29 cellular contexts compared by ENCODE assay signal in genomic region chr11:28481673-28482480, GRCh38.
"Had no signal": no experiment of that assay in that cellular context is flagged by ENCODE, and none has a peak within 500 bp of the region (broad histone marks: within the 10 kb centered on the region; RNA-seq: fewer than 3 reads in every experiment).

No MANE protein-coding gene starts in this region.

- H3K9me3 ChIP-seq: adrenal gland, gastroesophageal sphincter, psoas muscle, right atrium auricular region, suprapubic skin, tibial artery had no signal

- DNase-seq: activated CD4-positive, alpha-beta T cell treated with anti-CD3 and anti-CD28 coated beads for 4 hours; activated CD4-positive, alpha-beta T cell treated with anti-CD3 and anti-CD28 coated beads, Interleukin-2, amount 50 U/mL, for 4 hours; activated effector memory CD4-positive, alpha-beta T cell treated with anti-CD3 and anti-CD28 coated beads, Interleukin-2, amount 50 U/mL, for 16 hours; activated naive CD4-positive, alpha-beta T cell treated with anti-CD3 and anti-CD28 coated beads for 36 hours; activated naive CD8-positive, alpha-beta T cell treated with anti-CD3 and anti-CD28 coated beads for 36 hours; adrenal gland; aorta; dorsolateral prefrontal cortex; effector memory CD4-positive, alpha-beta T cell; erythroblast; hippocampal formation; left cardiac atrium; mammary epithelial cell; naive B cell; nephron progenitor cell; occipital lobe; psoas muscle; stimulated activated CD4-positive, alpha-beta T cell treated with anti-CD3 and anti-CD28 coated beads, Interleukin-15, amount 100 ng/mL, for 24 hours; stimulated activated CD4-positive, alpha-beta T cell treated with anti-CD3 and anti-CD28 coated beads, Interleukin-2, amount 100 ng/mL, for 24 hours; stimulated activated naive B cell treated with anti-CD40 and anti-IgM and Interleukin-4, amounts not matched to agents 10 μg/mL and 1 μg/mL and 100 μg/mL, for 72 hours; tibial artery had no signal

- H3K27ac ChIP-seq: adrenal gland, coronary artery, dorsolateral prefrontal cortex, gastroesophageal sphincter, parathyroid adenoma, psoas muscle, right atrium auricular region, suprapubic skin, tibial artery had no signal

- H3K4me3 ChIP-seq: adrenal gland, coronary artery, dorsolateral prefrontal cortex, gastroesophageal sphincter, psoas muscle, right atrium auricular region, suprapubic skin, tibial artery had no signal

- H3K4me1 ChIP-seq: adrenal gland, gastroesophageal sphincter, parathyroid adenoma, psoas muscle, right atrium auricular region, suprapubic skin, tibial artery had no signal

- H3K79me2 ChIP-seq: parathyroid adenoma had no signal

- H2AFZ ChIP-seq: parathyroid adenoma had no signal

- H3K4me3 Mint-ChIP-seq: activated naive CD4-positive, alpha-beta T cell treated with anti-CD3 and anti-CD28 coated beads for 36 hours; activated naive CD8-positive, alpha-beta T cell treated with anti-CD3 and anti-CD28 coated beads for 36 hours; activated T-helper 1 cell treated with anti-CD3 and anti-CD28 coated beads, Interleukin-12 subunit alpha, Interleukin-12 subunit beta, Interleukin-2, Interleukin-4 antibody, amounts not matched to agents 30 ng/mL and 10 ng/mL and 1 ng/mL, durations not matched to agents 14 hours and 24 hours and 36 hours; brain; naive B cell; nephron progenitor cell; stimulated activated naive B cell treated with anti-CD40 and anti-IgM and Interleukin-4, amounts not matched to agents 10 μg/mL and 1 μg/mL and 100 μg/mL, for 72 hours; T-helper 2 cell treated with Interferon-gamma antibody and Interleukin-4, amounts not matched to agents 5 μg/mL and 100 μg/mL, for 36 hours had no signal

- H3K36me3 Mint-ChIP-seq: activated naive CD8-positive, alpha-beta T cell treated with anti-CD3 and anti-CD28 coated beads for 36 hours; brain; naive B cell; stimulated activated naive B cell treated with anti-CD40 and anti-IgM and Interleukin-4, amounts not matched to agents 10 μg/mL and 1 μg/mL and 100 μg/mL, for 72 hours had no signal

- H3K27ac Mint-ChIP-seq: activated naive CD4-positive, alpha-beta T cell treated with anti-CD3 and anti-CD28 coated beads for 36 hours; activated naive CD8-positive, alpha-beta T cell treated with anti-CD3 and anti-CD28 coated beads for 36 hours; activated T-helper 1 cell treated with anti-CD3 and anti-CD28 coated beads, Interleukin-12 subunit alpha, Interleukin-12 subunit beta, Interleukin-2, Interleukin-4 antibody, amounts not matched to agents 30 ng/mL and 10 ng/mL and 1 ng/mL, durations not matched to agents 14 hours and 24 hours and 36 hours; brain; nephron progenitor cell; stimulated activated naive B cell treated with anti-CD40 and anti-IgM and Interleukin-4, amounts not matched to agents 10 μg/mL and 1 μg/mL and 100 μg/mL, for 72 hours; T-helper 2 cell treated with Interferon-gamma antibody and Interleukin-4, amounts not matched to agents 5 μg/mL and 100 μg/mL, for 36 hours had no signal

- H3K9me3 Mint-ChIP-seq: activated naive CD4-positive, alpha-beta T cell treated with anti-CD3 and anti-CD28 coated beads for 36 hours; activated naive CD8-positive, alpha-beta T cell treated with anti-CD3 and anti-CD28 coated beads for 36 hours; activated T-helper 1 cell treated with anti-CD3 and anti-CD28 coated beads, Interleukin-12 subunit alpha, Interleukin-12 subunit beta, Interleukin-2, Interleukin-4 antibody, amounts not matched to agents 30 ng/mL and 10 ng/mL and 1 ng/mL, durations not matched to agents 14 hours and 24 hours and 36 hours; brain; naive B cell; nephron progenitor cell; stimulated activated naive B cell treated with anti-CD40 and anti-IgM and Interleukin-4, amounts not matched to agents 10 μg/mL and 1 μg/mL and 100 μg/mL, for 72 hours; T-helper 2 cell treated with Interferon-gamma antibody and Interleukin-4, amounts not matched to agents 5 μg/mL and 100 μg/mL, for 36 hours had no signal

- H3K4me1 Mint-ChIP-seq: activated naive CD8-positive, alpha-beta T cell treated with anti-CD3 and anti-CD28 coated beads for 36 hours; naive B cell; nephron progenitor cell; stimulated activated naive B cell treated with anti-CD40 and anti-IgM and Interleukin-4, amounts not matched to agents 10 μg/mL and 1 μg/mL and 100 μg/mL, for 72 hours had no signal

- H3K27me3 Mint-ChIP-seq: activated naive CD8-positive, alpha-beta T cell treated with anti-CD3 and anti-CD28 coated beads for 36 hours; naive B cell; stimulated activated naive B cell treated with anti-CD40 and anti-IgM and Interleukin-4, amounts not matched to agents 10 μg/mL and 1 μg/mL and 100 μg/mL, for 72 hours had no signal

- H3K27me3 ChIP-seq: adrenal gland, dorsolateral prefrontal cortex, gastroesophageal sphincter, right atrium auricular region, suprapubic skin, tibial artery had no signal

- ATAC-seq: gastroesophageal sphincter; left cardiac atrium; psoas muscle; stimulated activated naive B cell treated with anti-CD40 and anti-IgM and Interleukin-4, amounts not matched to agents 10 μg/mL and 1 μg/mL and 100 μg/mL, for 72 hours had no signal

- H3K36me3 ChIP-seq: adrenal gland, gastroesophageal sphincter, right atrium auricular region, suprapubic skin, tibial artery had no signal
